Comparison of ENCODE assay signal across 5 cellular contexts in the genomic region with DNA sequence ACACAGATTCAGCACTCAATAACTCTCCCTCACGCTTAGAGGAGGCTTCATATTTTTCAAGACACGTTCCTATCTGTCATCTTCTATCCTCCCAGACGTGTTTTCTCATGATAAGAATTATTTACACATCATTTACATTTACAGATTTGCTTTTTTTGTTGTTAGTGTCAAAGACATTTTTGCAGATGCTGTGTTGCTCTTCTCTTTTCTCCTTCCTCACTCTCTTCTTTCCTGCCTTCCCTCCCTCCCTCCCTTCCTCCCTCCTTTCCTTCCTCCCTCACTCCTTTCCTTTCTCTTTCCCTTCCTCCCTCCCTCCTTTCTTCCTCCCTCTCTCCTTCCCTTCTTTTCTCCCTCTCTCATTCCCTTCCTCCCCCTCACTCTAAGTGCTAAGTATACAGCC.
"Had no signal": no experiment of that assay in that cellular context is flagged by ENCODE, and none has a peak within 500 bp of the region (broad histone marks: within the 10 kb centered on the region; RNA-seq: fewer than 3 reads in every experiment).

No MANE protein-coding gene starts in this region.

- FAIRE-seq: HTR-8/SVneo, K562 had no signal

- H3K27ac ChIP-seq: HL-60 had no signal

- DNase-seq: KBM-7, KG1 had no signal

- H3K4me3 ChIP-seq: K562 had no signal

- ATAC-seq: K562 had no signal
